Comparison of ENCODE assay signal across 10 cellular contexts in genomic region chr17:63645775-63646491, GRCh38. TPM values are rescaled to one million over a fixed set of nuclear protein-coding genes. Genes with fewer than 3 reads are reported as not detected.
A peak's percentile ranks its signal among the peaks of the same experiment; 100 is the strongest.
DNase-seq lines count a peak whose midpoint lies in the region; ATAC-seq, FAIRE-seq and TF ChIP-seq lines count a peak whose summit lies in the region.
"Had no signal": no experiment of that assay in that cellular context is flagged by ENCODE, and none has a peak within 500 bp of the region (broad histone marks: within the 10 kb centered on the region; RNA-seq: fewer than 3 reads in every experiment).

No MANE protein-coding gene starts in this region.

- no peaks in the 10 kb centered on the region for H3K36me3 ChIP-seq in mucosa of descending colon (ENCODE audit: low read depth)
- H3K36me3 ChIP-seq: cardiac muscle cell had no signal

- no peak overlapping the region for H3K4me3 ChIP-seq in mucosa of descending colon
- H3K4me3 ChIP-seq: cardiac muscle cell, smooth muscle cell had no signal

- ATAC-seq in GM18517 (IDR thresholded peaks at IDR 0.05; ENCODE audit: unreplicated experiment) (peak; percentile 44), GM21737 (IDR thresholded peaks at IDR 0.05; ENCODE audit: unreplicated experiment) (peak; percentile 51), mucosa of descending colon (peak; percentile 24), GM18873 (IDR thresholded peaks at IDR 0.05; ENCODE audit: low FRiP score, unreplicated experiment) (no peak)

- intact Hi-C loops in mucosa of descending colon (cut with DNase I, micrococcal nuclease), result no loop called here

- FAIRE-seq in HTR-8/SVneo (lab: Jason Lieb, UNC), result peak; percentile 54
- FAIRE-seq in frontal cortex (lab: Jason Lieb, UNC), result no peak

- DNase-seq in HTR-8/SVneo (ENCODE audit: insufficient read length, low spot score) (no peak), mucosa of descending colon (no peak), frontal cortex (ENCODE audit: low spot score in 2 of 2) (no peak), putamen (ENCODE audit: low spot score) (no peak), superior temporal gyrus (ENCODE audit: extremely low spot score) (no peak)

- H3K9me3 ChIP-seq in mucosa of descending colon, result no peaks in the 10 kb centered on the region

- no peak for TF ChIP-seq CTCF in mucosa of descending colon (IDR thresholded peaks at IDR 0.05)

- no peaks in the 10 kb centered on the region for H3K4me1 ChIP-seq in mucosa of descending colon (ENCODE audit: low read depth)

RNA-seq across cellular contexts. Expression of gene MAP3K3, which starts 23.7 kb away (rescaled TPM):
- total RNA-seq in mucosa of descending colon (10 to 100 TPM; 13.0 to 54.7 (median 18.5) TPM), frontal cortex (17.1 TPM)

RNA-seq across cellular contexts. Expression of gene TACO1, which starts 45.2 kb away (rescaled TPM):
- total RNA-seq in mucosa of descending colon, result 10 to 100 TPM; 21.7 to 34.4 (median 29.7) TPM
- 6.1 TPM for total RNA-seq in frontal cortex

RNA-seq across cellular contexts. Expression of gene LIMD2, which starts 54.0 kb away (rescaled TPM):
- total RNA-seq in mucosa of descending colon (10 to 100 TPM in 1 of 3 donors, 1 to 10 TPM in 2; 5.6 to 13.2 (median 8.4) TPM), frontal cortex (19.2 TPM)
